ENCODE assay signal across 20 cellular contexts in the genomic region with DNA sequence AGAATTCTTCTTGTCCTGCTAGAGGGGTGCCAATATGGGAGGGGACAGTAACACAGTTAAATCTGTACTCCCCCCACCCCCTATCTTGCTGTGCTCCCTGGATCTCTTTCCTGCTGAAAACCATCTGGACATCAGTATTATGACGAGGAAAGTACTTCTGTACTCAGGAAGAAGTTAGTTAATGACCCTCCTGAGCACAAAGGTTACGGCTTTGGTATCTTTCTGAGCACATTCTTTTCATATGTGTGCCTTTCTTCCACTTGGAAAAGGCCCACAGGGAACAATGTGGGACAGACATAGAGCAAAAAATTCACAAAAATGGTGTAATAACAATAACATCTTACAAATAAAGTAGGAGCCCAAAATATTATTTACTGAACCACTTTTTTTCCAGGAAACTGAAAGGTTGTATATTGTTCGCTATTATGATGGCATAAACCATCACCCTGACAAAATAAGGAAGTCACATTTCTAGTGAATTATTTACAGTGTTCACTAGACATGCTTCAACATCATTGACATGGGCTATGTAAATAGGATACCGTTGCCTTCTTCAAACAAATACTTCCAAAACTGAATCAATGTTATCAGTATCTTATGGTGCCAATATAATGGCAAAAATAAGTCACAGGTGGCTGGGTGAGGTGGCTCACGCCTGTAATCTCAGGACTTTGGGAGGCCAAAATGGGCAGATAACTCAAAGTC.
"Had no signal": no experiment of that assay in that cellular context is flagged by ENCODE, and none has a peak within 500 bp of the region (broad histone marks: within the 10 kb centered on the region; RNA-seq: fewer than 3 reads in every experiment).

No MANE protein-coding gene starts in this region.

- H3K27me3 ChIP-seq: heart left ventricle, right atrium auricular region, suprapubic skin had no signal

- ATAC-seq: heart left ventricle, left cardiac atrium had no signal

- H3K4me3 ChIP-seq: heart left ventricle, lung, right atrium auricular region, skin epidermis, suprapubic skin had no signal

- H3K27ac Mint-ChIP-seq: activated CD4-positive, alpha-beta memory T cell treated with anti-CD3 and anti-CD28 coated beads, Interleukin-2, amount 10 ng/mL, durations not matched to agents 7 days and 5 days; activated naive CD8-positive, alpha-beta T cell treated with anti-CD3 and anti-CD28 coated beads, Interleukin-2, amount 10 ng/mL, durations not matched to agents 7 days and 5 days; activated T-cell treated with anti-CD3 and anti-CD28 coated beads, Interleukin-2, amount 50 U/mL, for 24 hours; activated T-helper 2 cell treated with anti-CD3 and anti-CD28 coated beads, Interferon-gamma antibody, Interleukin-2, Interleukin-4, amounts not matched to agents 10 μg/mL and 5 μg/mL and 100 μg/mL, durations not matched to agents 14 hours and 24 hours and 36 hours; mesothelial cell of epicardium; stimulated activated naive CD8-positive, alpha-beta T cell treated with anti-CD3 and anti-CD28 coated beads, Interleukin-15, Interleukin-2, amounts not matched to agents 100 ng/mL and 50 ng/mL, for 24 hours had no signal

- H3K9me3 ChIP-seq: heart left ventricle, right atrium auricular region, suprapubic skin had no signal

- DNase-seq: activated CD4-positive, alpha-beta memory T cell treated with anti-CD3 and anti-CD28 coated beads, Interleukin-2, amount 10 ng/mL, durations not matched to agents 7 days and 5 days; activated CD4-positive, alpha-beta T cell treated with anti-CD3 and anti-CD28 coated beads for 48 hours; activated CD4-positive, CD25-positive, alpha-beta regulatory T cell; activated naive CD4-positive, alpha-beta T cell treated with Interleukin-2 at 50 U/mL for 16 hours; activated naive CD8-positive, alpha-beta T cell treated with anti-CD3 and anti-CD28 coated beads, Interleukin-2, amount 10 ng/mL, durations not matched to agents 7 days and 5 days; activated T-cell treated with anti-CD3 and anti-CD28 coated beads, Interleukin-2, amount 50 U/mL, for 24 hours; anterior cingulate cortex; heart left ventricle; left cardiac atrium; T1000 had no signal

- H3K9me3 Mint-ChIP-seq: activated CD4-positive, alpha-beta memory T cell treated with anti-CD3 and anti-CD28 coated beads, Interleukin-2, amount 10 ng/mL, durations not matched to agents 7 days and 5 days; activated naive CD8-positive, alpha-beta T cell treated with anti-CD3 and anti-CD28 coated beads, Interleukin-2, amount 10 ng/mL, durations not matched to agents 7 days and 5 days; activated T-cell treated with anti-CD3 and anti-CD28 coated beads, Interleukin-2, amount 50 U/mL, for 24 hours; activated T-helper 2 cell treated with anti-CD3 and anti-CD28 coated beads, Interferon-gamma antibody, Interleukin-2, Interleukin-4, amounts not matched to agents 10 μg/mL and 5 μg/mL and 100 μg/mL, durations not matched to agents 14 hours and 24 hours and 36 hours; brain; mesothelial cell of epicardium; neural crest cell; stimulated activated naive CD8-positive, alpha-beta T cell treated with anti-CD3 and anti-CD28 coated beads, Interleukin-15, Interleukin-2, amounts not matched to agents 100 ng/mL and 50 ng/mL, for 24 hours had no signal

- H3K27me3 Mint-ChIP-seq: activated CD4-positive, alpha-beta memory T cell treated with anti-CD3 and anti-CD28 coated beads, Interleukin-2, amount 10 ng/mL, durations not matched to agents 7 days and 5 days; activated naive CD8-positive, alpha-beta T cell treated with anti-CD3 and anti-CD28 coated beads, Interleukin-2, amount 10 ng/mL, durations not matched to agents 7 days and 5 days; progenitor cell of endocrine pancreas; stimulated activated naive CD8-positive, alpha-beta T cell treated with anti-CD3 and anti-CD28 coated beads, Interleukin-15, Interleukin-2, amounts not matched to agents 100 ng/mL and 50 ng/mL, for 24 hours had no signal

- H3K4me3 Mint-ChIP-seq: activated CD4-positive, alpha-beta memory T cell treated with anti-CD3 and anti-CD28 coated beads, Interleukin-2, amount 10 ng/mL, durations not matched to agents 7 days and 5 days; activated naive CD8-positive, alpha-beta T cell treated with anti-CD3 and anti-CD28 coated beads, Interleukin-2, amount 10 ng/mL, durations not matched to agents 7 days and 5 days; activated T-cell treated with anti-CD3 and anti-CD28 coated beads, Interleukin-2, amount 50 U/mL, for 24 hours; brain; mesothelial cell of epicardium; neural crest cell; stimulated activated naive CD8-positive, alpha-beta T cell treated with anti-CD3 and anti-CD28 coated beads, Interleukin-15, Interleukin-2, amounts not matched to agents 100 ng/mL and 50 ng/mL, for 24 hours had no signal
